In the genomic region with DNA sequence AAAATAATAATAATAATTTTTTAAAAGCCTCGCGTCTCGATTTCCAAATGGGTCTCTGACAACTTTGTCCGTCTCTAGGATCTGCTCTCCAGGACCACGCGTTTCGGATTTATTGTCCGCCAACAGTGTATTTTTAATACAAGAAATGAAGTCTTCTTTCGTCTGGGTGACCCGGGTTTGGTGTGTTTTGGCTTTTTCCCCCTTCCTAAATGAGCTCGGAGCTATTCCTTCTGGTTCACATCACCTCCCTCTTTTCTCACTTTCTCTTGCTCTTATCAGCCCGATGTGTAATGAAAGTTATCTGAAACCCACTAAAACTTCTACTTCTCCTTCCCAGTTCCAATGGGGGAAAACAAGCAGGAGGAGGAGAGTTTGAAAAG, we compare ENCODE assay signal across 8 cellular contexts.
DNase-seq lines count a peak whose midpoint lies in the region; ATAC-seq and TF ChIP-seq lines count a peak whose summit lies in the region.

No MANE protein-coding gene starts in this region.

- H3K4me1 ChIP-seq in gastroesophageal sphincter: peaks cover 0 to 48% (median 3%) of the 10 kb centered on the region in 3 donors

- H3K36me3 ChIP-seq in gastroesophageal sphincter: no peaks in the 10 kb centered on the region

- peaks cover 65% of the 10 kb centered on the region for H3K27me3 ChIP-seq in gastroesophageal sphincter

- H3K27ac ChIP-seq in gastroesophageal sphincter: peak overlapping the region; percentile 79 to 95 (median 85)

- H3K9me3 ChIP-seq in gastroesophageal sphincter: no peaks in the 10 kb centered on the region

- no peak for ATAC-seq in gastroesophageal sphincter

- TF ChIP-seq EP300 in gastroesophageal sphincter (IDR thresholded peaks at IDR 0.05): no peak

- TF ChIP-seq POLR2A in gastroesophageal sphincter (IDR thresholded peaks at IDR 0.05): no peak

- TF ChIP-seq CTCF in gastroesophageal sphincter (IDR thresholded peaks at IDR 0.05) (no peak), retinal pigment epithelial cell (conservative IDR thresholded peaks at IDR 0.05; ENCODE audit: low read depth, low read length) (no peak)

- 1 to 4% methylated on average over 10 to 11 of the region's 12 CpGs for WGBS in gastroesophageal sphincter (ENCODE audit: low coverage in 1 of 2), 2 donors

- DNase-seq in NCI-H1092 treated with DMSO at 0.1 percent for 48 hours (lab: John Stamatoyannopoulos, UW) (peak; percentile 51), NCI-H1092 (lab: John Stamatoyannopoulos, UW) (no peak), SW480 (ENCODE audit: low spot score) (peak; percentile 5), retinal pigment epithelial cell (ENCODE audit: low read depth) (no peak), globus pallidus (ENCODE audit: low spot score) (no peak), epidermal melanocyte (ENCODE audit: insufficient read length, low spot score) (no peak)
- DNase-seq in stimulated activated CD4-positive, alpha-beta T cell treated with anti-CD3 and anti-CD28 coated beads, Interleukin-2, amount 100 ng/mL, for 48 hours: no peak

- H3K4me3 ChIP-seq in gastroesophageal sphincter (peak overlapping the region; percentile 55 to 99), retinal pigment epithelial cell (ENCODE audit: low read length) (peak overlapping the region; percentile 80)

Comparison
In these comparisons a context has a peak if more than half of its experiments do, and no peak if none do; other contexts are left out.
1. DNase-seq: peak in NCI-H1092 treated with DMSO at 0.1 percent for 48 hours (single experiment) and SW480 (single experiment); none in NCI-H1092 (single experiment), retinal pigment epithelial cell (single experiment), globus pallidus (single experiment), stimulated activated CD4-positive, alpha-beta T cell treated with anti-CD3 and anti-CD28 coated beads, Interleukin-2, amount 100 ng/mL, for 48 hours (0 of 2) and epidermal melanocyte (single experiment).